In the genomic region with DNA sequence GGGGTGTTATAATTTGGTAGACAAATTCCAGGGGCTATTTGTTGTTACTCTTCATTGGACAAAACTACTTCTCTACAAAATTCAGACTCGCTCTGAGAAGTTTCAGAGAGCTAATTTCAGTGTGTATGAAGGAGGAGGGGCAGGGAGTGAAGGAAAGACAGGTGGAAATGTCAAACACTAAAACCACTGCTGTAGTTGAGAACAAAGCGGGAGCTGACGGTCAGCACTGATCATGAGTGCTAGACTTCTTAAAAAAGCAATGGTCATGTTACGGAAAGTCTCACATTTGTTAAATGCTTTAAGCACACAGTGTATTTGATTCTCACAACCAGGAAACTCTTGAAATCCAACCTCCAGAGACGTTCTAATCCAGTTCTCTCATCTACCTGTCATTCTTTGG, we compare ENCODE assay signal across 19 cellular contexts.
DNase-seq lines count a peak whose midpoint lies in the region; ATAC-seq, FAIRE-seq and TF ChIP-seq lines count a peak whose summit lies in the region.
"Had no signal": no experiment of that assay in that cellular context is flagged by ENCODE, and none has a peak within 500 bp of the region (broad histone marks: within the 10 kb centered on the region; RNA-seq: fewer than 3 reads in every experiment).

No MANE protein-coding gene starts in this region.

- H3K4me2 ChIP-seq in mesenchymal stem cell (ENCODE audit: low read length, poor library complexity, severe bottlenecking): no peak overlapping the region

- no peak overlapping the region for H4K8ac ChIP-seq in mesenchymal stem cell (ENCODE audit: low read length)

- H3K27me3 Mint-ChIP-seq in activated CD4-positive, alpha-beta T cell treated with anti-CD3 and anti-CD28 coated beads, Interleukin-2, amount 10 ng/mL, durations not matched to agents 24 days and 14 days: no peaks in the 10 kb centered on the region
- H3K27me3 Mint-ChIP-seq in activated CD4-positive, alpha-beta T cell treated with anti-CD3 and anti-CD28 coated beads for 36 hours: no peaks in the 10 kb centered on the region

- no peak overlapping the region for H4K91ac ChIP-seq in mesenchymal stem cell (ENCODE audit: low read length)

- FAIRE-seq in HTR-8/SVneo (lab: Jason Lieb, UNC): no peak
- FAIRE-seq: GM12891, H54 had no signal

- H3K18ac ChIP-seq in mesenchymal stem cell (ENCODE audit: low read depth in 1 of 2, low read length in 2 of 2): peak overlapping the region; percentile 8 to 78

- H3K4me1 ChIP-seq in mesenchymal stem cell (ENCODE audit: control insufficient read depth, insufficient read depth, low read depth, low read length) (peaks cover 3% of the 10 kb centered on the region), thyroid gland (peaks cover 18 to 54% of the 10 kb centered on the region in 2 donors)

- H3K36me3 Mint-ChIP-seq in activated CD4-positive, alpha-beta T cell treated with anti-CD3 and anti-CD28 coated beads, Interleukin-2, amount 10 ng/mL, durations not matched to agents 24 days and 14 days (ENCODE audit: low read depth): no peaks in the 10 kb centered on the region
- H3K36me3 Mint-ChIP-seq in activated CD4-positive, alpha-beta T cell treated with anti-CD3 and anti-CD28 coated beads for 36 hours (ENCODE audit: low read depth): no peaks in the 10 kb centered on the region
- H3K36me3 Mint-ChIP-seq: CD8-positive, alpha-beta T cell had no signal

- H3K4me3 Mint-ChIP-seq in activated CD4-positive, alpha-beta T cell treated with anti-CD3 and anti-CD28 coated beads, Interleukin-2, amount 10 ng/mL, durations not matched to agents 24 days and 14 days: peak overlapping the region; percentile 26
- H3K4me3 Mint-ChIP-seq in activated CD4-positive, alpha-beta T cell treated with anti-CD3 and anti-CD28 coated beads for 36 hours: no peak overlapping the region
- H3K4me3 Mint-ChIP-seq: activated CD8-positive, alpha-beta T cell treated with anti-CD3 and anti-CD28 coated beads for 36 hours; CD8-positive, alpha-beta T cell had no signal

- peak overlapping the region; percentile 39 for H2BK120ac ChIP-seq in mesenchymal stem cell (ENCODE audit: low read depth, low read length)

- H2BK15ac ChIP-seq in mesenchymal stem cell (ENCODE audit: low read depth, poor library complexity, severe bottlenecking): no peak overlapping the region

- H3K9me3 ChIP-seq in SK-N-MC (ENCODE audit: low read depth, low read length) (no peaks in the 10 kb centered on the region), mesenchymal stem cell (ENCODE audit: control insufficient read depth, low read length) (no peaks in the 10 kb centered on the region), thyroid gland (no peaks in the 10 kb centered on the region)

- no peak overlapping the region for H3K9ac ChIP-seq in SK-N-MC (ENCODE audit: insufficient read length)
- H3K9ac ChIP-seq in mesenchymal stem cell (ENCODE audit: low read length): no peak overlapping the region

- H3K4ac ChIP-seq in mesenchymal stem cell (ENCODE audit: low read depth in 1 of 2, low read length in 2 of 2): peak overlapping the region in 1 of 2 experiments; percentile 95

- H3K4me3 ChIP-seq in SK-N-MC (peak overlapping the region; percentile 56; the same call in 1 of the 2 replicates), mesenchymal stem cell (ENCODE audit: insufficient read depth in 1 of 2, low read depth in 1 of 2, low read length in 2 of 2) (no peak overlapping the region), thyroid gland (replicated peaks in 1 of 3) (no peak overlapping the region)

- no peaks in the 10 kb centered on the region for H3K27me3 ChIP-seq in mesenchymal stem cell (ENCODE audit: control insufficient read depth in 1 of 2, insufficient read depth in 1 of 2, low read length in 2 of 2)
- no peaks in the 10 kb centered on the region for H3K27me3 ChIP-seq in thyroid gland

- 64% methylated on average over 5 of the region's 5 CpGs for WGBS in mesenchymal stem cell
- 43 to 44% methylated on average over 5 of the region's 5 CpGs for WGBS in thyroid gland, 2 donors

- no peak overlapping the region for H3K23ac ChIP-seq in mesenchymal stem cell (ENCODE audit: low read length in 2 of 2)

- DNase-seq in activated CD4-positive, alpha-beta T cell treated with anti-CD3 and anti-CD28 coated beads, Interleukin-2, amount 10 ng/mL, durations not matched to agents 24 days and 14 days: peak; percentile 50
- DNase-seq in activated CD4-positive, alpha-beta T cell treated with anti-CD3 and anti-CD28 coated beads for 36 hours: no peak
- no peak for DNase-seq in SK-N-MC (ENCODE audit: low read depth, low spot score)
- peak; percentile 28 for DNase-seq in mesenchymal stem cell
- peak; percentile 42 to 51 for DNase-seq in thyroid gland
- no peak for DNase-seq in SW480 (ENCODE audit: low spot score)
- DNase-seq in HuH-7.5 (ENCODE audit: low spot score): no peak
- DNase-seq in HTR-8/SVneo (ENCODE audit: insufficient read length, low spot score): no peak
- DNase-seq: activated CD8-positive, alpha-beta T cell treated with anti-CD3 and anti-CD28 coated beads for 36 hours; activated effector memory CD4-positive, alpha-beta T cell treated with anti-CD3 and anti-CD28 coated beads, Interleukin-2, amount 50 U/mL, for 16 hours; aorta; CD8-positive, alpha-beta T cell; head of caudate nucleus; NCI-H2029; NCI-H526 had no signal

- POLR2A ChIA-PET in activated CD4-positive, alpha-beta T cell treated with anti-CD3 and anti-CD28 coated beads for 36 hours (lab: Charles Lee): no interaction called here

- no peaks in the 10 kb centered on the region for H3K9me3 Mint-ChIP-seq in activated CD4-positive, alpha-beta T cell treated with anti-CD3 and anti-CD28 coated beads, Interleukin-2, amount 10 ng/mL, durations not matched to agents 24 days and 14 days
- no peaks in the 10 kb centered on the region for H3K9me3 Mint-ChIP-seq in activated CD4-positive, alpha-beta T cell treated with anti-CD3 and anti-CD28 coated beads for 36 hours (ENCODE audit: low read depth)
- H3K9me3 Mint-ChIP-seq: activated CD8-positive, alpha-beta T cell treated with anti-CD3 and anti-CD28 coated beads for 36 hours; CD8-positive, alpha-beta T cell had no signal

- H2AK5ac ChIP-seq in mesenchymal stem cell (ENCODE audit: low read length, severe bottlenecking): no peak overlapping the region

- TF ChIP-seq POLR2A in thyroid gland (IDR thresholded peaks at IDR 0.05): peak in 1 of 2 donors; percentile 13

- TF ChIP-seq CTCF in thyroid gland (IDR thresholded peaks at IDR 0.05): no peak

- no peak overlapping the region for H3K14ac ChIP-seq in mesenchymal stem cell (ENCODE audit: low read length in 2 of 2)

- H3K27ac Mint-ChIP-seq in activated CD4-positive, alpha-beta T cell treated with anti-CD3 and anti-CD28 coated beads, Interleukin-2, amount 10 ng/mL, durations not matched to agents 24 days and 14 days: peak overlapping the region; percentile 56
- no peak overlapping the region for H3K27ac Mint-ChIP-seq in activated CD4-positive, alpha-beta T cell treated with anti-CD3 and anti-CD28 coated beads for 36 hours
- H3K27ac Mint-ChIP-seq: CD8-positive, alpha-beta T cell had no signal

- H3K27ac ChIP-seq in SK-N-MC (peak overlapping the region; percentile 84), mesenchymal stem cell (ENCODE audit: low read length, poor library complexity, severe bottlenecking) (no peak overlapping the region), thyroid gland (peak overlapping the region; percentile 73 to 81 (median 80))
- H3K27ac ChIP-seq: VCaP had no signal

- no peak overlapping the region for H2AFZ ChIP-seq in mesenchymal stem cell (ENCODE audit: low read depth, low read length)

- CTCF ChIA-PET in activated CD4-positive, alpha-beta T cell treated with anti-CD3 and anti-CD28 coated beads for 36 hours (lab: Charles Lee): interaction anchor here (1.5 kb wide), 2 partner anchors 45 to 48 kb away, joined by 3 to 4 read pairs; no protein-coding TSS in a partner anchor

- H2BK5ac ChIP-seq in mesenchymal stem cell (ENCODE audit: low read depth, low read length, poor library complexity, severe bottlenecking): no peak overlapping the region

- no peak for ATAC-seq in activated CD4-positive, alpha-beta T cell treated with anti-CD3 and anti-CD28 coated beads for 36 hours
- ATAC-seq: activated CD8-positive, alpha-beta T cell treated with anti-CD3 and anti-CD28 coated beads for 36 hours; CD8-positive, alpha-beta T cell; esophagus mucosa had no signal

- intact Hi-C loops in activated CD4-positive, alpha-beta T cell treated with anti-CD3 and anti-CD28 coated beads, Interleukin-2, amount 10 ng/mL, durations not matched to agents 24 days and 14 days (cut with micrococcal nuclease): loop anchor here (5.0 to 10.0 kb wide), 2 partner anchors 91 to 846 kb away; a partner anchor contains a TSS
- intact Hi-C loops in activated CD4-positive, alpha-beta T cell treated with anti-CD3 and anti-CD28 coated beads for 36 hours (cut with DNase I, micrococcal nuclease): no loop called here
- intact Hi-C loops in thyroid gland (cut with DNase I): no loop called here

- peak overlapping the region; percentile 3 to 23 for H2BK12ac ChIP-seq in mesenchymal stem cell (ENCODE audit: low read length in 2 of 2)

- peaks cover 75% of the 10 kb centered on the region for H3K4me1 Mint-ChIP-seq in activated CD4-positive, alpha-beta T cell treated with anti-CD3 and anti-CD28 coated beads, Interleukin-2, amount 10 ng/mL, durations not matched to agents 24 days and 14 days
- H3K4me1 Mint-ChIP-seq in activated CD4-positive, alpha-beta T cell treated with anti-CD3 and anti-CD28 coated beads for 36 hours: peaks cover 37% of the 10 kb centered on the region

- no peaks in the 10 kb centered on the region for H3K79me1 ChIP-seq in mesenchymal stem cell (replicated peaks; ENCODE audit: low read length, poor library complexity, severe bottlenecking)

- H3K36me3 ChIP-seq in SK-N-MC (ENCODE audit: insufficient read depth, low read length): no peaks in the 10 kb centered on the region
- H3K36me3 ChIP-seq in mesenchymal stem cell (ENCODE audit: control insufficient read depth in 1 of 2, insufficient read depth in 2 of 2, low read depth in 1 of 2, low read length in 2 of 2): no peaks in the 10 kb centered on the region
- H3K36me3 ChIP-seq in thyroid gland: no peaks in the 10 kb centered on the region

Comparison
In these comparisons a context has a peak if more than half of its experiments do, and no peak if none do; other contexts are left out.
1. DNase-seq: peak in activated CD4-positive, alpha-beta T cell treated with anti-CD3 and anti-CD28 coated beads, Interleukin-2, amount 10 ng/mL, durations not matched to agents 24 days and 14 days (single experiment), mesenchymal stem cell (single experiment) and thyroid gland (2 of 2); none in activated CD4-positive, alpha-beta T cell treated with anti-CD3 and anti-CD28 coated beads for 36 hours (single experiment), SK-N-MC (single experiment), SW480 (single experiment), HuH-7.5 (single experiment) and HTR-8/SVneo (single experiment).